Comparison of ENCODE assay signal across 14 cellular contexts in the genomic region with DNA sequence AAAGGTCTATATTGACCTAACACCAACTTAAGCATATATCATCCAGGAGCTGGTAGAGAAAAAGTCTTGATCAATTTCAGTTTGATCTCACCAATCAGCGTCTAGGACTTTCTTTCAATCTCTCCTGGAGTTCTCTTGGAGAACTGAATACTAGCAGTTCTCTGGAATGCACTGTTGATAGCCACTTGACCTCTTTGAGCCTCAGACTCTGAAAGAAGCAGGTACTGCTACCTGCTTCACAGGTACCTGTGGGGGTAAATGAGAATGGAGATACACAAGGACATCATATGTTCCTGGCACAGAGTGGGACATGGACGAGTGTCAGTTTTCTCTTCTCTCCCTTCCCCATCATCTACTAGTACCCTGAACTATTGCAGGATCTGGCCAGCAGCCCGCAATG. TPM values are rescaled to one million over a fixed set of nuclear protein-coding genes. Genes with fewer than 3 reads are reported as not detected.
DNase-seq lines count a peak whose midpoint lies in the region; ATAC-seq and TF ChIP-seq lines count a peak whose summit lies in the region.
"Had no signal": no experiment of that assay in that cellular context is flagged by ENCODE, and none has a peak within 500 bp of the region (broad histone marks: within the 10 kb centered on the region; RNA-seq: fewer than 3 reads in every experiment).

No MANE protein-coding gene starts in this region.

- no peaks in the 10 kb centered on the region for H3K27me3 ChIP-seq in cardiac muscle cell
- H3K27me3 ChIP-seq in right atrium auricular region = no peaks in the 10 kb centered on the region
- H3K27me3 ChIP-seq in gastrocnemius medialis = no peaks in the 10 kb centered on the region
- no peaks in the 10 kb centered on the region for H3K27me3 ChIP-seq in tibial nerve
- H3K27me3 ChIP-seq: BLaER1 treated with 17β-estradiol and CSF1 and Interleukin-3, amounts not matched to agents 10 nM and 100 nM had no signal

- intact Hi-C loops in Calu3 (cut with micrococcal nuclease; ENCODE audit: unreplicated experiment) = no loop called here
- intact Hi-C loops in left ventricle myocardium superior (cut with micrococcal nuclease) = no loop called here
- intact Hi-C loops in gastrocnemius medialis (cut with DNase I; ENCODE audit: low total_unique reads) = no loop called here
- intact Hi-C loops in mucosa of descending colon (cut with DNase I, micrococcal nuclease) = no loop called here

- peak; percentile 18 for ATAC-seq in left ventricle myocardium superior
- ATAC-seq in gastrocnemius medialis = no peak
- no peak for ATAC-seq in mucosa of descending colon
- ATAC-seq: CD8-positive, alpha-beta T cell had no signal

- no peak overlapping the region for H3K4me3 ChIP-seq in cardiac muscle cell
- no peak overlapping the region for H3K4me3 ChIP-seq in right atrium auricular region
- no peak overlapping the region for H3K4me3 ChIP-seq in gastrocnemius medialis
- no peak overlapping the region for H3K4me3 ChIP-seq in tibial nerve
- H3K4me3 ChIP-seq in mucosa of descending colon = no peak overlapping the region
- H3K4me3 ChIP-seq: BLaER1 treated with 17β-estradiol and CSF1 and Interleukin-3, amounts not matched to agents 10 nM and 100 nM had no signal

- H3K9me3 ChIP-seq in cardiac muscle cell (ENCODE audit: low read depth) (no peaks in the 10 kb centered on the region), right atrium auricular region (no peaks in the 10 kb centered on the region), gastrocnemius medialis (no peaks in the 10 kb centered on the region), tibial nerve (peaks cover 0 to 13% (median 0%) of the 10 kb centered on the region in 4 donors), mucosa of descending colon (no peaks in the 10 kb centered on the region)

- H3K36me3 ChIP-seq in cardiac muscle cell (no peaks in the 10 kb centered on the region), right atrium auricular region (no peaks in the 10 kb centered on the region), gastrocnemius medialis (no peaks in the 10 kb centered on the region), tibial nerve (no peaks in the 10 kb centered on the region), mucosa of descending colon (ENCODE audit: low read depth) (no peaks in the 10 kb centered on the region)
- H3K36me3 ChIP-seq: BLaER1 treated with 17β-estradiol and CSF1 and Interleukin-3, amounts not matched to agents 10 nM and 100 nM had no signal

- no peaks in the 10 kb centered on the region for H3K27me3 Mint-ChIP-seq in Calu3 (ENCODE audit: unreplicated experiment)
- H3K27me3 Mint-ChIP-seq: B cell had no signal

- no peak for DNase-seq in cardiac muscle cell (ENCODE audit: low read depth in 1 of 2, low spot score in 1 of 2)
- DNase-seq in right atrium auricular region (ENCODE audit: low spot score) = no peak
- DNase-seq in Calu3 = no peak
- DNase-seq in left ventricle myocardium superior = no peak
- DNase-seq in gastrocnemius medialis = no peak
- DNase-seq in DMS53 (lab: John Stamatoyannopoulos, UW) = no peak
- no peak for DNase-seq in tibial nerve (ENCODE audit: low spot score in 2 of 2)
- no peak for DNase-seq in mucosa of descending colon
- DNase-seq: CD8-positive, alpha-beta T cell; DMS 273 treated with DMSO at 0.1 percent for 48 hours; H9; IMR-90 had no signal

- peaks cover 54% of the 10 kb centered on the region for H3K4me1 Mint-ChIP-seq in Calu3 (ENCODE audit: low read depth, unreplicated experiment)

- H3K9me3 Mint-ChIP-seq in Calu3 (ENCODE audit: low read depth, unreplicated experiment) = peaks cover 2% of the 10 kb centered on the region

- peak overlapping the region; percentile 72 for H3K27ac Mint-ChIP-seq in Calu3 (ENCODE audit: unreplicated experiment)
- H3K27ac Mint-ChIP-seq: B cell; CD8-positive, alpha-beta T cell; H9 had no signal

- peak overlapping the region; percentile 8 for H3K27ac ChIP-seq in cardiac muscle cell
- peak overlapping the region in 1 of 2 donors; percentile 96 for H3K27ac ChIP-seq in right atrium auricular region
- peak overlapping the region; percentile 99 for H3K27ac ChIP-seq in gastrocnemius medialis
- H3K27ac ChIP-seq in tibial nerve = no peak overlapping the region
- H3K27ac ChIP-seq: BLaER1 treated with 17β-estradiol and CSF1 and Interleukin-3, amounts not matched to agents 10 nM and 100 nM had no signal

- H3K4me3 Mint-ChIP-seq in Calu3 (ENCODE audit: low read depth, unreplicated experiment) = peak overlapping the region; percentile 40
- H3K4me3 Mint-ChIP-seq: B cell; CD8-positive, alpha-beta T cell; H9 had no signal

- in situ Hi-C loops in gastrocnemius medialis (cut with MboI; ENCODE audit: low sequenced_read_pairs in 4 of 4) = no loop called here

- TF ChIP-seq POLR2A in gastrocnemius medialis (IDR thresholded peaks at IDR 0.05) (no peak), tibial nerve (IDR thresholded peaks at IDR 0.05) (no peak)

- no peak for TF ChIP-seq CTCF in cardiac muscle cell (IDR thresholded peaks at IDR 0.05; ENCODE audit: low read depth, low read length)
- no peak for TF ChIP-seq CTCF in right atrium auricular region (IDR thresholded peaks at IDR 0.05)
- no peak for TF ChIP-seq CTCF in Calu3 (IDR thresholded peaks at IDR 0.05; ENCODE audit: unreplicated experiment)
- no peak for TF ChIP-seq CTCF in gastrocnemius medialis (IDR thresholded peaks at IDR 0.05 in 4 of 5, conservative IDR thresholded peaks at IDR 0.05 in 1 of 5)
- TF ChIP-seq CTCF in tibial nerve (IDR thresholded peaks at IDR 0.05) = no peak
- TF ChIP-seq CTCF in mucosa of descending colon (IDR thresholded peaks at IDR 0.05) = no peak

- WGBS in tibial nerve, 2 donors = 89 to 100% methylated on average over 3 of the region's 3 CpGs

- no peak for TF ChIP-seq EP300 in tibial nerve (IDR thresholded peaks at IDR 0.05)

- H3K4me1 ChIP-seq in cardiac muscle cell (ENCODE audit: low read depth) = no peaks in the 10 kb centered on the region
- peaks cover 0 to 6% of the 10 kb centered on the region in 2 donors for H3K4me1 ChIP-seq in right atrium auricular region
- peaks cover 63 to 65% of the 10 kb centered on the region in 2 donors for H3K4me1 ChIP-seq in gastrocnemius medialis
- H3K4me1 ChIP-seq in tibial nerve = peaks cover 0 to 5% (median 0%) of the 10 kb centered on the region in 4 donors
- H3K4me1 ChIP-seq in mucosa of descending colon (ENCODE audit: low read depth) = no peaks in the 10 kb centered on the region

- peaks cover 5% of the 10 kb centered on the region for H3K36me3 Mint-ChIP-seq in Calu3 (ENCODE audit: insufficient read depth, unreplicated experiment)
- H3K36me3 Mint-ChIP-seq: CD8-positive, alpha-beta T cell had no signal

- CTCF ChIA-PET in Calu3 (lab: Charles Lee) = interaction anchor here (0.7 kb wide), 1 partner anchor 11 kb away, joined by 3 read pairs; no protein-coding TSS in a partner anchor

- no TSS peak for BruUV-seq in Calu3 (replicated peaks; lab: Mats Ljungman, UMichigan)

RNA-seq across cellular contexts. Expression of a gene that starts 16.0 kb away (rescaled TPM):
- 36.5 and 87.2 TPM in 2 replicates for total RNA-seq in cardiac muscle cell
- polyA plus RNA-seq in cardiac muscle cell = 19.8 and 44.0 TPM in 2 replicates
- total RNA-seq in right atrium auricular region = 1,000 to 10,000 TPM; 1,199 to 1,662 TPM
- total RNA-seq in Calu3 (2022) = 1.8 and 3.3 TPM in 2 replicates
- 960 TPM for total RNA-seq in left ventricle myocardium superior
- total RNA-seq in gastrocnemius medialis = 1,000 to 10,000 TPM; 3,049 to 3,867 (median 3,338) TPM
- total RNA-seq in tibial nerve = 1 to 10 TPM; 4.7 to 8.1 (median 6.1) TPM
- 1 to 10 TPM in 2 of 3 donors, under 1 TPM in 1; 0.55 to 3.3 (median 1.1) TPM for total RNA-seq in mucosa of descending colon

Comparison
In these comparisons a context has a peak if more than half of its experiments do, and no peak if none do; other contexts are left out.
1. RNA of a gene that starts 16.0 kb away (total RNA-seq): 3,049 to 3,867 TPM in gastrocnemius medialis, 1,199 to 1,662 TPM in right atrium auricular region and 960 TPM in left ventricle myocardium superior (single experiment); 36.5 to 87.2 TPM in cardiac muscle cell, 4.7 to 8.1 TPM in tibial nerve, 1.8 to 3.3 TPM in Calu3 and 0.55 to 3.3 TPM in mucosa of descending colon; every median in the first group is over 10 times any median in the second.
2. H3K27ac ChIP-seq: peak in cardiac muscle cell (single experiment) and gastrocnemius medialis (4 of 4); none in tibial nerve (0 of 4).